Comparison of ENCODE assay signal across 8 cellular contexts in the genomic region with DNA sequence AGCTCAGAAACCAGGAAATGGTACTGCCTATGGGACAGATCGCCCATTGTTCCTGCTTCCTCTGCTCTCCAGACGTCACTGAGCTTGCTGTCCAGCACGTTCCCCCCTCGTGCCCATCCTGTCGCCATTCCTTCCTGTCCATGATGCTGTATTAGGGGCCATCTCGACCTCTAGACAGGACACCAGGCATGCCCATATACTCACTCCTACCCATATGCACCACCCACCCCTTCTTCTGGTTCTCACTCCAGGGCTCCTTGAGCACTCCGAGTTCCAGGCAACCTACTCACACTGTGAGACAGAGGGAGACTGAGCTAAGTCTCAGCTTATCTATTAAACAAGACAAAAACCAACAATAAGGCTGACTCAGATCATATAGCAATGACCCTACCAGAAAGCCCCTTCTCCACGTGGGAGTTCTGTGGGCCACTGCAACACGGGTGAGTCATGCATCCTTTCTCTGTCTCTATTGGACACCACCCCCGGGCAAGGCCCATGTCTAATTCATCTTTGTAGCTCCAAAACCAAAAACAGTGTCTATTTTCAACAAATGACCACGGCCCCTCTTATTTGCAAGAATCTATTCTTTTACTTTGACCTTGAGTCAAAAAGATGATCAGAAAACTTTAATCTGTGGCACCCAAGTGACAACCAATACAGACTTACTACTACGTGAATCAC.
DNase-seq lines count a peak whose midpoint lies in the region; ATAC-seq and TF ChIP-seq lines count a peak whose summit lies in the region.

No MANE protein-coding gene starts in this region.

- ATAC-seq in GM21825 (IDR thresholded peaks at IDR 0.05; ENCODE audit: unreplicated experiment) (peak; percentile 71), HG02970 (IDR thresholded peaks at IDR 0.05; ENCODE audit: low FRiP score, unreplicated experiment) (no peak)

- peak; percentile 62 for DNase-seq in CD1c-positive myeloid dendritic cell (ENCODE audit: extremely low spot score)
- peak; percentile 94 for DNase-seq in RPMI7951 (ENCODE audit: low read depth)
- DNase-seq in fibroblast of pulmonary artery (ENCODE audit: low read depth) = peak; percentile 96
- peak; percentile 69 for DNase-seq in putamen (ENCODE audit: low spot score)
- DNase-seq in NCI-H1930 (lab: John Stamatoyannopoulos, UW) = no peak
- DNase-seq in NCI-H1048 (lab: John Stamatoyannopoulos, UW) = no peak

- H3K4me3 ChIP-seq in fibroblast of pulmonary artery (replicated peaks; ENCODE audit: low read depth, low read length) = no peak overlapping the region

- TF ChIP-seq CTCF in fibroblast of pulmonary artery (IDR thresholded peaks at IDR 0.05; ENCODE audit: low read length, missing control alignments) = no peak

Comparison
In these comparisons a context has a peak if more than half of its experiments do, and no peak if none do; other contexts are left out.
1. DNase-seq: peak in CD1c-positive myeloid dendritic cell (single experiment), RPMI7951 (single experiment), fibroblast of pulmonary artery (single experiment) and putamen (single experiment); none in NCI-H1930 (0 of 2) and NCI-H1048 (single experiment).